ENCODE assay signal across 13 cellular contexts in genomic region chr4:156113138-156113537, GRCh38.
DNase-seq lines count a peak whose midpoint lies in the region; ATAC-seq, FAIRE-seq and TF ChIP-seq lines count a peak whose summit lies in the region.
"Had no signal": no experiment of that assay in that cellular context is flagged by ENCODE, and none has a peak within 500 bp of the region (broad histone marks: within the 10 kb centered on the region; RNA-seq: fewer than 3 reads in every experiment).

No MANE protein-coding gene starts in this region.

- H3K23ac ChIP-seq in H9 (ENCODE audit: insufficient read length, low read depth, low read length): no peak overlapping the region

- H2BK20ac ChIP-seq in H9 (ENCODE audit: low read depth, low read length, poor library complexity, severe bottlenecking): no peak overlapping the region

- peaks cover 28 to 36% of the 10 kb centered on the region in 2 experiments for H3K4me1 Mint-ChIP-seq in H9
- H3K4me1 Mint-ChIP-seq: naive thymus-derived CD4-positive, alpha-beta T cell had no signal

- H3K18ac ChIP-seq in H9 (ENCODE audit: insufficient read length, low read depth, low read length): no peak overlapping the region

- H3K27me3 Mint-ChIP-seq in H9 (ENCODE audit: low read depth): no peaks in the 10 kb centered on the region
- H3K27me3 Mint-ChIP-seq: stimulated activated naive CD8-positive, alpha-beta T cell treated with anti-CD3 and anti-CD28 coated beads, Interleukin-15, Interleukin-2, amounts not matched to agents 100 ng/mL and 50 ng/mL, for 24 hours had no signal

- no peak overlapping the region for H3K27ac Mint-ChIP-seq in H9
- H3K27ac Mint-ChIP-seq: naive thymus-derived CD4-positive, alpha-beta T cell; stimulated activated naive CD8-positive, alpha-beta T cell treated with anti-CD3 and anti-CD28 coated beads, Interleukin-15, Interleukin-2, amounts not matched to agents 100 ng/mL and 50 ng/mL, for 24 hours had no signal

- no peak for ATAC-seq in GM21390 (IDR thresholded peaks at IDR 0.05; ENCODE audit: unreplicated experiment)
- ATAC-seq: naive thymus-derived CD4-positive, alpha-beta T cell had no signal

- no peak overlapping the region for H2BK120ac ChIP-seq in H9 (ENCODE audit: low read depth, low read length, poor library complexity, severe bottlenecking)

- no peak overlapping the region for H4K5ac ChIP-seq in H9 (ENCODE audit: insufficient read length, low read depth, low read length)

- no peaks in the 10 kb centered on the region for H3K9me3 ChIP-seq in H9 (ENCODE audit: control insufficient read depth, low read depth, low read length)

- no peak overlapping the region for H3K4ac ChIP-seq in H9 (ENCODE audit: low read depth, low read length)

- no peaks in the 10 kb centered on the region for H4K20me1 ChIP-seq in H9 (ENCODE audit: control insufficient read depth, insufficient read depth, insufficient read length)

- H4K8ac ChIP-seq in H9 (replicated peaks; ENCODE audit: insufficient read length, low read depth, low read length): no peak overlapping the region

- no peak overlapping the region for H3K4me2 ChIP-seq in H9 (ENCODE audit: insufficient read depth, insufficient read length, low read length)

- no peak overlapping the region for H2BK5ac ChIP-seq in H9 (ENCODE audit: insufficient read length, low read length)

- no peaks in the 10 kb centered on the region for H3K79me1 ChIP-seq in H9 (ENCODE audit: insufficient read depth, low read depth, low read length, poor library complexity, severe bottlenecking)

- TF ChIP-seq CTCF in H9 (conservative IDR thresholded peaks at IDR 0.05): peak; percentile 47; the same call in 2 of the 3 replicates

- no peak overlapping the region for H2AFZ ChIP-seq in H9 (ENCODE audit: low read length)

- H3T11ph ChIP-seq in H9 (ENCODE audit: low read length): no peak overlapping the region

- H3K56ac ChIP-seq in H9 (ENCODE audit: insufficient read length, low read depth, low read length): no peak overlapping the region

- no peak overlapping the region for H3K4me3 Mint-ChIP-seq in H9
- H3K4me3 Mint-ChIP-seq: naive thymus-derived CD4-positive, alpha-beta T cell; stimulated activated naive CD8-positive, alpha-beta T cell treated with anti-CD3 and anti-CD28 coated beads, Interleukin-15, Interleukin-2, amounts not matched to agents 100 ng/mL and 50 ng/mL, for 24 hours had no signal

- no peak overlapping the region for H2AK5ac ChIP-seq in H9 (ENCODE audit: insufficient read length, low read length)

- peaks cover 4% of the 10 kb centered on the region for H3K4me1 ChIP-seq in H9 (ENCODE audit: insufficient read depth, low read length)

- no peak overlapping the region for H3K14ac ChIP-seq in H9 (ENCODE audit: insufficient read depth, low read length)

- peak; percentile 50 for FAIRE-seq in RCC 7860 (lab: Jason Lieb, UNC)
- FAIRE-seq: GM19239 had no signal

- no peaks in the 10 kb centered on the region for H3K79me2 ChIP-seq in H9 (ENCODE audit: insufficient read depth, low read length)

- no peak overlapping the region for H3K9ac ChIP-seq in H9 (ENCODE audit: extremely low read depth, insufficient read length, low read length)

- no peaks in the 10 kb centered on the region for H3K23me2 ChIP-seq in H9 (ENCODE audit: insufficient read length, low read depth, low read length, poor library complexity, severe bottlenecking)

- no peak overlapping the region for H4K91ac ChIP-seq in H9 (ENCODE audit: insufficient read length, low read depth, low read length)

- H2BK12ac ChIP-seq in H9 (ENCODE audit: insufficient read length, low read depth, low read length): no peak overlapping the region

- no peaks in the 10 kb centered on the region for H3K27me3 ChIP-seq in H9 (ENCODE audit: insufficient read depth, low read length)

- H3K36me3 Mint-ChIP-seq in H9 (ENCODE audit: insufficient read depth in 1 of 3, low read depth in 3 of 3): peaks cover 5 to 8% (median 8%) of the 10 kb centered on the region in 3 experiments; a peak in 6 of 7 replicates
- H3K36me3 Mint-ChIP-seq: naive thymus-derived CD4-positive, alpha-beta T cell had no signal

- TF ChIP-seq POLR2A in erythroblast (IDR thresholded peaks at IDR 0.05; ENCODE audit: low read length): no peak

- DNase-seq in COR-L47 (lab: John Stamatoyannopoulos, UW): peak; percentile 32
- no peak for DNase-seq in H9
- DNase-seq in RCC 7860 (ENCODE audit: low spot score): no peak
- DNase-seq in kidney tubule cell (ENCODE audit: low spot score): peak; percentile 19
- no peak for DNase-seq in erythroblast (lab: John Stamatoyannopoulos, UW)
- DNase-seq in 8988T: no peak
- DNase-seq in activated naive CD4-positive, alpha-beta T cell treated with anti-CD3 and anti-CD28 coated beads, Interleukin-2, amount 50 U/mL, for 16 hours: no peak
- DNase-seq: GF-D8; naive thymus-derived CD4-positive, alpha-beta T cell; NK-92 treated with Interleukin-12 subunit alpha and Interleukin-12 subunit beta, amount 100 ng/mL, for 24 hours had no signal

- no peak overlapping the region for H3K27ac ChIP-seq in H9 (ENCODE audit: insufficient read length, low read depth, low read length)

- H3K9me3 Mint-ChIP-seq in H9: peaks cover 7 to 10% of the 10 kb centered on the region in 2 experiments
- H3K9me3 Mint-ChIP-seq: stimulated activated naive CD8-positive, alpha-beta T cell treated with anti-CD3 and anti-CD28 coated beads, Interleukin-15, Interleukin-2, amounts not matched to agents 100 ng/mL and 50 ng/mL, for 24 hours had no signal

- H2BK15ac ChIP-seq in H9 (ENCODE audit: low read depth, low read length): no peak overlapping the region

Comparison
In these comparisons a context has a peak if more than half of its experiments do, and no peak if none do; other contexts are left out.
1. DNase-seq: peak in COR-L47 (single experiment) and kidney tubule cell (single experiment); none in H9 (single experiment), RCC 7860 (single experiment), erythroblast (0 of 2), 8988T (single experiment) and activated naive CD4-positive, alpha-beta T cell treated with anti-CD3 and anti-CD28 coated beads, Interleukin-2, amount 50 U/mL, for 16 hours (single experiment).